ENCODE assay signal across 1 cellular context in the genomic region with DNA sequence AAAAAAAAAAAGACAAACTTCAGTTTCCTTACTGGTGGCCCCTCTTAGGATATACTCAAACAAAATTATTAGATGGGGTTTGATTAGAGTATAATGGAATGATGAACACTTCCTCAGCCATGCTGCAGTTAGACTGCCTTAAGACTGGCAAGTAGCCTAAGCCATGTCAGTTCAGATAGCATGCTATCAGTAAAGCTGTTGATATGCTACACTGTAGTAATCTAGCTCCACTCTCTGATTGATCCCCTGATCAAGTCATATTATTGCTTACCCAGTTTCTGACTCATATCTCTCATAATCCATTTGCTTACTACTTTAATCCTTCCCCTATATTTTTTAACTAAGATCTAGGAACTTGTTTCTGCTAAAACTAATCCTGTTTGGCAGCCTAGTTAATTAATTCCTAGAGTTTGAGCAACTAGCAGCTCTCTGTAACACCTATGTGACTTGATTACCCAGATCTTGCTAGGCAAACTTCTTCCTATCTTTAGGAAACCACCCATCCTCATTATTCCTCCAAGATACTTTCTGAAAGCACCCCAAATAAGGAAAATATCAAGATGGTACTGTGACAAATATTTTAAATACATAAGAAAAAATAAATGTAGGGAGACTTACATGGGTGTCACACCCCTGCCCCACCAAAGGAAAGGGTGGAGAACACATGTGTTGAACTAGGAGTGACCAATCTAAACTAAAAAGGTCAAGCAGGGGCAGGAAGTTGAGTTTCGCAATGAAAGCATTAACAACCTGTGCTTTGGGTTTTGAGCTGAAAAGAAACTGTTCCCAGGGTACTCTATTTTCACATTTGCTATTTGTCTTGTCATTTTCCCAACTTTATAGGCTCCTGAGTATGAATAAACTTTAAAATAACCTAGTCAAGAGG.
TF ChIP-seq lines count a peak whose summit lies in the region.

No MANE protein-coding gene starts in this region.

TF ChIP-seq in HEK293, 187 proteins besides CTCF, POLR2A, EP300 and RAD21 (continued from another document):
- TF ChIP-seq, protein P1, sequence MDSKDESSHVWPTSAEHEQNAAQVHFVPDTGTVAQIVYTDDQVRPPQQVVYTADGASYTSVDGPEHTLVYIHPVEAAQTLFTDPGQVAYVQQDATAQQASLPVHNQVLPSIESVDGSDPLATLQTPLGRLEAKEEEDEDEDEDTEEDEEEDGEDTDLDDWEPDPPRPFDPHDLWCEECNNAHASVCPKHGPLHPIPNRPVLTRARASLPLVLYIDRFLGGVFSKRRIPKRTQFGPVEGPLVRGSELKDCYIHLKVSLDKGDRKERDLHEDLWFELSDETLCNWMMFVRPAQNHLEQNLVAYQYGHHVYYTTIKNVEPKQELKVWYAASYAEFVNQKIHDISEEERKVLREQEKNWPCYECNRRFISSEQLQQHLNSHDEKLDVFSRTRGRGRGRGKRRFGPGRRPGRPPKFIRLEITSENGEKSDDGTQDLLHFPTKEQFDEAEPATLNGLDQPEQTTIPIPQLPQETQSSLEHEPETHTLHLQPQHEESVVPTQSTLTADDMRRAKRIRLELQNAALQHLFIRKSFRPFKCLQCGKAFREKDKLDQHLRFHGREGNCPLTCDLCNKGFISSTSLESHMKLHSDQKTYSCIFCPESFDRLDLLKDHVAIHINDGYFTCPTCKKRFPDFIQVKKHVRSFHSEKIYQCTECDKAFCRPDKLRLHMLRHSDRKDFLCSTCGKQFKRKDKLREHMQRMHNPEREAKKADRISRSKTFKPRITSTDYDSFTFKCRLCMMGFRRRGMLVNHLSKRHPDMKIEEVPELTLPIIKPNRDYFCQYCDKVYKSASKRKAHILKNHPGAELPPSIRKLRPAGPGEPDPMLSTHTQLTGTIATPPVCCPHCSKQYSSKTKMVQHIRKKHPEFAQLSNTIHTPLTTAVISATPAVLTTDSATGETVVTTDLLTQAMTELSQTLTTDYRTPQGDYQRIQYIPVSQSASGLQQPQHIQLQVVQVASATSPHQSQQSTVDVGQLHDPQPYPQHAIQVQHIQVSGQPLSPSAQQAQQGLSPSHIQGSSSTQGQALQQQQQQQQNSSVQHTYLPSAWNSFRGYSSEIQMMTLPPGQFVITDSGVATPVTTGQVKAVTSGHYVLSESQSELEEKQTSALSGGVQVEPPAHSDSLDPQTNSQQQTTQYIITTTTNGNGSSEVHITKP (tag by site-specific recombination; IDR thresholded peaks at IDR 0.05) = peak; percentile 46
